Comparison of ENCODE assay signal across 30 cellular contexts in genomic region chr11:79906189-79906588, GRCh38.
"Had no signal": no experiment of that assay in that cellular context is flagged by ENCODE, and none has a peak within 500 bp of the region (broad histone marks: within the 10 kb centered on the region; RNA-seq: fewer than 3 reads in every experiment).

No MANE protein-coding gene starts in this region.

- H3K36me3 ChIP-seq: adrenal gland, esophagus muscularis mucosa, gastroesophageal sphincter, WERI-Rb-1 had no signal

- H3K4me1 ChIP-seq: adrenal gland, esophagus muscularis mucosa, gastroesophageal sphincter had no signal

- DNase-seq: activated B cell treated with CpG ODN at 0.5 μM for 24 hours; activated CD4-positive, alpha-beta T cell treated with anti-CD3 and anti-CD28 coated beads for 48 hours; activated CD4-positive, alpha-beta T cell treated with anti-CD3 and anti-CD28 coated beads, Interleukin-2, amount 50 U/mL, for 1 hour; activated CD4-positive, alpha-beta T cell treated with anti-CD3 and anti-CD28 coated beads, Interleukin-2, amount 50 U/mL, for 48 hours; activated CD8-positive, alpha-beta memory T cell treated with anti-CD3 and anti-CD28 coated beads for 24 hours; activated CD8-positive, alpha-beta T cell treated with anti-CD3 and anti-CD28 coated beads for 36 hours; activated effector memory CD4-positive, alpha-beta T cell treated with anti-CD3 and anti-CD28 coated beads, Interleukin-2, amount 50 U/mL, for 16 hours; activated naive CD4-positive, alpha-beta T cell treated with anti-CD3 and anti-CD28 coated beads for 36 hours; activated naive CD8-positive, alpha-beta T cell treated with anti-CD3 and anti-CD28 coated beads for 36 hours; activated naive CD8-positive, alpha-beta T cell treated with anti-CD3 and anti-CD28 coated beads, Interleukin-2, amount 50 U/mL, for 24 hours; activated T-cell treated with anti-CD3 and anti-CD28 coated beads, Interleukin-2, amount 50 U/mL, for 4 hours; adrenal gland; amygdala; aorta; caudate nucleus; cerebellar nuclear complex; dorsolateral prefrontal cortex; effector CD4-positive, alpha-beta T cell; effector memory CD8-positive, alpha-beta T cell; erythroblast; foreskin melanocyte; T-helper 1 cell; T-helper 17 cell; T1000; WERI-Rb-1 had no signal

- ATAC-seq: activated CD4-positive, CD25-positive, alpha-beta regulatory T cell treated with anti-CD3 and anti-CD28 coated beads, Interleukin-2, amount 50 U/mL, for 24 hours; activated CD8-positive, alpha-beta T cell treated with anti-CD3 and anti-CD28 coated beads for 36 hours; activated naive CD8-positive, alpha-beta T cell treated with anti-CD3 and anti-CD28 coated beads, Interleukin-2, amount 50 U/mL, for 24 hours; activated T-cell treated with anti-CD3 and anti-CD28 coated beads, Interleukin-2, amount 50 U/mL, for 4 hours; body of pancreas; effector memory CD8-positive, alpha-beta T cell; gastroesophageal sphincter; T-helper 17 cell had no signal

- H3K27ac ChIP-seq: adrenal gland, body of pancreas, coronary artery, dorsolateral prefrontal cortex, esophagus muscularis mucosa, gastroesophageal sphincter, WERI-Rb-1 had no signal

- H3K27me3 ChIP-seq: adrenal gland, body of pancreas, dorsolateral prefrontal cortex, esophagus muscularis mucosa, gastroesophageal sphincter had no signal

- H3K9me3 ChIP-seq: adrenal gland, body of pancreas, esophagus muscularis mucosa, gastroesophageal sphincter had no signal

- H3K4me3 ChIP-seq: adrenal gland, body of pancreas, coronary artery, dorsolateral prefrontal cortex, esophagus muscularis mucosa, gastroesophageal sphincter had no signal
